ENCODE assay signal across 18 cellular contexts in the genomic region with DNA sequence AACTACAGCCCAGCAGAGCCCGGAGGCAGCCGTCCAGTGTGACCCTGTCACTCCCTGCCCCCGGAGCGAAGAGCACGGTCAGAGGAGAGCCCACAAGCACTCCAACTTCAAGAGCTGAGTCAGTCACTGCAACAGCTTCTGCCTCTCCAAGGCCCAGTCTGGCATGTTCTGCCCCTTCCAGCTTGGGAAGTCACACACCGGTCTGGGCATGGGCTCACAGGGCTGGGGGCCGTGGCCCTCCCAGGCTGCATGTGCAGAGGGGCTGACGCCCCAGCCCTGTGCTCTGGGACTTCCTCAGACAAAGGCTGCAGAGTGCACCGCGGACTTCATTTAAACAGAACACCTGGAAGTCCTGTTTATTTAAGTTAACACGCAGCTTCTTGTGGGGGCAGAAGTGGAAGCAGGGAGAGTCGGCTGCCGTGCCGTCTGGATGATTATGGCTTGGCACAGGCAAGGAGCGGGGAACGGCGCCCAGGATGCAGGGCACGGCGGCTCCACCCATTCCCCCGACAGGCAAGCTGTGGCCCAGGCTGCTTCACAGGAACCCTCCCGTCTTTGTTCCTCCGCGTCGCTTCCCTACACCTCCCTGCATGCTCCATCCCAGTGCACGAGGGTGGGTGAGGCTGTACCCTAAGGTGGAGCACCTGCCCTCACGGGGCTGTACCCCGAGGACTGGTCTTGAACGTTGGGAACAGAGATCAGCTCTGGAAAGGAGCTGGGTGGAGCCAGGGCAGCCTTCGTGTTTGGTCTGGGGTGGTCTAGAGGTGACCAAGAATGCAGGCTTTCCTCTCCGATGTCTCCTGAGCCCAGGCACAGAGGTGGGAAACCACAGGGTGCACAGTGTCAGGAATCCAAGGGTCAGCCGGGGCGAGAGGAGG.
A peak's percentile ranks its signal among the peaks of the same experiment; 100 is the strongest.
DNase-seq lines count a peak whose midpoint lies in the region; ATAC-seq, FAIRE-seq and TF ChIP-seq lines count a peak whose summit lies in the region.
"Had no signal": no experiment of that assay in that cellular context is flagged by ENCODE, and none has a peak within 500 bp of the region (broad histone marks: within the 10 kb centered on the region; RNA-seq: fewer than 3 reads in every experiment).

No MANE protein-coding gene starts in this region.

- H3K27me3 ChIP-seq in cardiac muscle cell = no peaks in the 10 kb centered on the region
- H3K27me3 ChIP-seq in Panc1 (ENCODE audit: control insufficient read depth, insufficient read depth, low read length) = no peaks in the 10 kb centered on the region
- no peaks in the 10 kb centered on the region for H3K27me3 ChIP-seq in HepG2 (ENCODE audit: control insufficient read depth in 1 of 2, insufficient read depth in 2 of 2, low read length in 2 of 2)
- no peaks in the 10 kb centered on the region for H3K27me3 ChIP-seq in suprapubic skin
- H3K27me3 ChIP-seq: colonic mucosa had no signal

- WGBS in HepG2 (ENCODE audit: low lambda C conversion rate) = 92% methylated on average over 32 of the region's 32 CpGs
- 72% methylated on average over 17 of the region's 32 CpGs for WGBS in suprapubic skin

- no peak overlapping the region for H3K4me2 ChIP-seq in HepG2 (ENCODE audit: low read depth, low read length)

- POLR2A ChIA-PET in Panc1 (lab: Charles Lee) (no interaction called here), HepG2 (lab: Yijun Ruan, JAX) (no interaction called here)

- DNase-seq in cardiac muscle cell (ENCODE audit: low read depth in 1 of 2, low spot score in 1 of 2) (peak in 1 of 2 donors; percentile 58), Right ventricle myocardium inferior (ENCODE audit: missing footprints) (no peak), Panc1 (ENCODE audit: low read depth, low spot score) (no peak), HepG2 (ENCODE audit: low spot score) (no peak), middle frontal gyrus (ENCODE audit: extremely low spot score, low spot score) (no peak), suprapubic skin (ENCODE audit: low spot score in 2 of 2) (no peak)
- DNase-seq: activated CD4-positive, alpha-beta T cell treated with anti-CD3 and anti-CD28 coated beads for 48 hours; activated T-cell treated with anti-CD3 and anti-CD28 coated beads, Interleukin-2, amount 50 U/mL, for 48 hours; left colon; naive thymus-derived CD8-positive, alpha-beta T cell; NCI-H1930; NCI-H526; retina; stimulated activated CD4-positive, alpha-beta T cell treated with anti-CD3 and anti-CD28 coated beads, Interleukin-2, amount 100 ng/mL, for 48 hours had no signal

- no peak for TF ChIP-seq CTCF in cardiac muscle cell (IDR thresholded peaks at IDR 0.05; ENCODE audit: low read depth, low read length)
- TF ChIP-seq CTCF in Panc1 (IDR thresholded peaks at IDR 0.05) = no peak
- TF ChIP-seq CTCF in HepG2 (CRISPR knock-in tag; IDR thresholded peaks at IDR 0.05) = no peak
- no peak for TF ChIP-seq CTCF in suprapubic skin (IDR thresholded peaks at IDR 0.05)

- no peaks in the 10 kb centered on the region for H3K79me2 ChIP-seq in HepG2 (ENCODE audit: insufficient read depth, low read length)

- no peaks in the 10 kb centered on the region for H3K9me3 ChIP-seq in cardiac muscle cell (ENCODE audit: low read depth)
- no peaks in the 10 kb centered on the region for H3K9me3 ChIP-seq in Panc1 (ENCODE audit: control insufficient read depth, insufficient read depth, low read depth, low read length)
- no peaks in the 10 kb centered on the region for H3K9me3 ChIP-seq in HepG2 (ENCODE audit: low read length)
- H3K9me3 ChIP-seq in suprapubic skin = no peaks in the 10 kb centered on the region
- H3K9me3 ChIP-seq: colonic mucosa had no signal

- TF ChIP-seq RAD21 in HepG2 (CRISPR knock-in tag; IDR thresholded peaks at IDR 0.05) = no peak

- in situ Hi-C loops in Panc1 (cut with HindIII; ENCODE audit: low pct_unique_long_range_greater_than_20kb, low sequenced_read_pairs) = no loop called here
- in situ Hi-C loops in HepG2 (cut with HindIII; ENCODE audit: extremely low pct_ligation_motif_present, low pct_unique_long_range_greater_than_20kb) = no loop called here

- no peaks in the 10 kb centered on the region for H4K20me1 ChIP-seq in HepG2 (ENCODE audit: insufficient read depth, low read length)

- no peak overlapping the region for H2AFZ ChIP-seq in HepG2 (ENCODE audit: low read length)

- no peak for TF ChIP-seq POLR2A in HepG2 (IDR thresholded peaks at IDR 0.05; ENCODE audit: insufficient read depth in 1 of 2, low read depth in 2 of 2, low read length in 2 of 2)
- TF ChIP-seq POLR2A in suprapubic skin (IDR thresholded peaks at IDR 0.05) = no peak
- no peak for TF ChIP-seq POLR2A in GM18505 (IDR thresholded peaks at IDR 0.05; ENCODE audit: borderline replicate concordance, extremely low read depth, insufficient read depth, insufficient read length)

- H3K27ac ChIP-seq in cardiac muscle cell = peak overlapping the region; percentile 61
- H3K27ac ChIP-seq in Panc1 (ENCODE audit: low read length) = 0 out of 2 replicates have a peak overlapping the region, but pooled peaks have one; percentile 14
- H3K27ac ChIP-seq in HepG2 (ENCODE audit: extremely low read length, insufficient read depth, low read length) = no peak overlapping the region
- H3K27ac ChIP-seq in suprapubic skin = no peak overlapping the region
- H3K27ac ChIP-seq: colonic mucosa had no signal

- no peak overlapping the region for H3K4me3 ChIP-seq in cardiac muscle cell
- no peak overlapping the region for H3K4me3 ChIP-seq in Panc1 (ENCODE audit: low read depth in 2 of 2, low read length in 2 of 2)
- H3K4me3 ChIP-seq in HepG2 (replicated peaks in 1 of 3; ENCODE audit: insufficient read depth in 1 of 3, low read depth in 2 of 3, low read length in 3 of 3) = no peak overlapping the region
- H3K4me3 ChIP-seq in suprapubic skin = no peak overlapping the region
- H3K4me3 ChIP-seq: colonic mucosa had no signal

- BruUV-seq in Panc1 (replicated peaks; lab: Mats Ljungman, UMichigan) (no TSS peak), HepG2 (replicated peaks; lab: Mats Ljungman, UMichigan) (no TSS peak)

- H3K9ac ChIP-seq in HepG2 (ENCODE audit: insufficient read depth, low read depth, low read length) = no peak overlapping the region

- no peak for TF ChIP-seq EP300 in HepG2 (IDR thresholded peaks at IDR 0.05; ENCODE audit: low read depth in 2 of 2, low read length in 2 of 2)
- no peak for TF ChIP-seq EP300 in HepG2 (CRISPR knock-in tag; IDR thresholded peaks at IDR 0.05; ENCODE audit: borderline replicate concordance)
- no peak for TF ChIP-seq EP300 in suprapubic skin (IDR thresholded peaks at IDR 0.05)

- H3K36me3 ChIP-seq in cardiac muscle cell = no peaks in the 10 kb centered on the region
- no peaks in the 10 kb centered on the region for H3K36me3 ChIP-seq in Panc1 (ENCODE audit: control insufficient read depth, insufficient read depth, low read length)
- peaks cover 13 to 17% of the 10 kb centered on the region in 2 experiments; a peak in 4 of 5 replicates for H3K36me3 ChIP-seq in HepG2 (replicated peaks in 1 of 2; ENCODE audit: control insufficient read depth in 1 of 2, insufficient read depth in 2 of 2, low read length in 2 of 2)
- H3K36me3 ChIP-seq in suprapubic skin = no peaks in the 10 kb centered on the region
- H3K36me3 ChIP-seq: colonic mucosa had no signal

- no peak for ATAC-seq in Right ventricle myocardium inferior
- peak; percentile 63 for ATAC-seq in Panc1
- ATAC-seq in HepG2 = peak; percentile 43; the same call in 2 of the 3 replicates
- no peak for ATAC-seq in GM18861 (IDR thresholded peaks at IDR 0.05; ENCODE audit: unreplicated experiment)
- no peak for ATAC-seq in GM18505 (IDR thresholded peaks at IDR 0.05; ENCODE audit: unreplicated experiment)
- ATAC-seq: left colon; naive thymus-derived CD8-positive, alpha-beta T cell had no signal

- CTCF ChIA-PET in Panc1 (lab: Charles Lee) = interaction anchor here (0.7 kb wide), 1 partner anchor 11 kb away, joined by 3 read pairs; no protein-coding TSS in a partner anchor
- CTCF ChIA-PET in HepG2 (lab: Yijun Ruan, JAX; ENCODE audit: low intra/inter-chr PET ratio, low total read pairs) = no interaction called here

- intact Hi-C loops in Right ventricle myocardium inferior (cut with DNase I) (no loop called here), Panc1 (cut with micrococcal nuclease; ENCODE audit: unreplicated experiment) (no loop called here), HepG2 (cut with micrococcal nuclease; ENCODE audit: unreplicated experiment) (no loop called here)

- no peak for FAIRE-seq in HepG2 (lab: Jason Lieb, UNC)
- FAIRE-seq: urothelium cell line had no signal

- H3K4me1 ChIP-seq in cardiac muscle cell (ENCODE audit: low read depth) (peaks cover 28% of the 10 kb centered on the region), Panc1 (ENCODE audit: control insufficient read depth, insufficient read depth, low read length) (peaks cover 6% of the 10 kb centered on the region), HepG2 (ENCODE audit: insufficient read depth, low read length) (peaks cover 8% of the 10 kb centered on the region; the same call in 1 of the 2 replicates), suprapubic skin (peaks cover 30% of the 10 kb centered on the region)
- H3K4me1 ChIP-seq: colonic mucosa had no signal

TF ChIP-seq in HepG2, 621 proteins besides CTCF, POLR2A, EP300 and RAD21 (continues in another document):
- no peak for TF ChIP-seq CBFB (CRISPR knock-in tag; IDR thresholded peaks at IDR 0.05)
- TF ChIP-seq, protein P1, sequence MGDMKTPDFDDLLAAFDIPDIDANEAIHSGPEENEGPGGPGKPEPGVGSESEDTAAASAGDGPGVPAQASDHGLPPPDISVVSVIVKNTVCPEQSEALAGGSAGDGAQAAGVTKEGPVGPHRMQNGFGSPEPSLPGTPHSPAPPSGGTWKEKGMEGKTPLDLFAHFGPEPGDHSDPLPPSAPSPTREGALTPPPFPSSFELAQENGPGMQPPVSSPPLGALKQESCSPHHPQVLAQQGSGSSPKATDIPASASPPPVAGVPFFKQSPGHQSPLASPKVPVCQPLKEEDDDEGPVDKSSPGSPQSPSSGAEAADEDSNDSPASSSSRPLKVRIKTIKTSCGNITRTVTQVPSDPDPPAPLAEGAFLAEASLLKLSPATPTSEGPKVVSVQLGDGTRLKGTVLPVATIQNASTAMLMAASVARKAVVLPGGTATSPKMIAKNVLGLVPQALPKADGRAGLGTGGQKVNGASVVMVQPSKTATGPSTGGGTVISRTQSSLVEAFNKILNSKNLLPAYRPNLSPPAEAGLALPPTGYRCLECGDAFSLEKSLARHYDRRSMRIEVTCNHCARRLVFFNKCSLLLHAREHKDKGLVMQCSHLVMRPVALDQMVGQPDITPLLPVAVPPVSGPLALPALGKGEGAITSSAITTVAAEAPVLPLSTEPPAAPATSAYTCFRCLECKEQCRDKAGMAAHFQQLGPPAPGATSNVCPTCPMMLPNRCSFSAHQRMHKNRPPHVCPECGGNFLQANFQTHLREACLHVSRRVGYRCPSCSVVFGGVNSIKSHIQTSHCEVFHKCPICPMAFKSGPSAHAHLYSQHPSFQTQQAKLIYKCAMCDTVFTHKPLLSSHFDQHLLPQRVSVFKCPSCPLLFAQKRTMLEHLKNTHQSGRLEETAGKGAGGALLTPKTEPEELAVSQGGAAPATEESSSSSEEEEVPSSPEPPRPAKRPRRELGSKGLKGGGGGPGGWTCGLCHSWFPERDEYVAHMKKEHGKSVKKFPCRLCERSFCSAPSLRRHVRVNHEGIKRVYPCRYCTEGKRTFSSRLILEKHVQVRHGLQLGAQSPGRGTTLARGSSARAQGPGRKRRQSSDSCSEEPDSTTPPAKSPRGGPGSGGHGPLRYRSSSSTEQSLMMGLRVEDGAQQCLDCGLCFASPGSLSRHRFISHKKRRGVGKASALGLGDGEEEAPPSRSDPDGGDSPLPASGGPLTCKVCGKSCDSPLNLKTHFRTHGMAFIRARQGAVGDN (CRISPR knock-in tag; IDR thresholded peaks at IDR 0.05) = peak; percentile 9; the same call in 1 of the 2 replicates

Comparison
In these comparisons a context has a peak if more than half of its experiments do, and no peak if none do; other contexts are left out.
1. H3K27ac ChIP-seq: peak in cardiac muscle cell (single experiment) and Panc1 (single experiment); none in HepG2 (single experiment) and suprapubic skin (single experiment).
2. ATAC-seq: peak in Panc1 (single experiment) and HepG2 (single experiment); none in Right ventricle myocardium inferior (single experiment), GM18861 (single experiment) and GM18505 (single experiment).